In genomic region chr4:41548305-41548704, GRCh38 we compare ENCODE assay signal across 25 cellular contexts. TPM values are rescaled to one million over a fixed set of nuclear protein-coding genes. Genes with fewer than 3 reads are reported as not detected.
"Had no signal": no experiment of that assay in that cellular context is flagged by ENCODE, and none has a peak within 500 bp of the region (broad histone marks: within the 10 kb centered on the region; RNA-seq: fewer than 3 reads in every experiment).

No MANE protein-coding gene starts in this region.

- H3K4me1 Mint-ChIP-seq: activated B cell treated with CpG ODN at 0.5 μM for 24 hours; activated T-helper 17 cell treated with anti-CD3 and anti-CD28 coated beads, Interleukin-2, amount 50 U/mL, for 72 hours had no signal

- DNase-seq: activated B cell treated with CpG ODN at 0.5 μM for 24 hours; activated CD4-positive, alpha-beta T cell treated with anti-CD3 and anti-CD28 coated beads for 48 hours; activated CD4-positive, alpha-beta T cell treated with anti-CD3 and anti-CD28 coated beads, Interleukin-2, amount 50 U/mL, for 1 hour; activated CD4-positive, alpha-beta T cell treated with anti-CD3 and anti-CD28 coated beads, Interleukin-2, amount 50 U/mL, for 48 hours; activated CD8-positive, alpha-beta memory T cell treated with anti-CD3 and anti-CD28 coated beads for 24 hours; activated CD8-positive, alpha-beta T cell treated with anti-CD3 and anti-CD28 coated beads for 36 hours; activated effector memory CD4-positive, alpha-beta T cell treated with Interleukin-2 at 50 U/mL for 16 hours; activated gamma-delta T cell treated with Interleukin-2 at 50 U/mL for 16 hours; activated naive CD4-positive, alpha-beta T cell treated with anti-CD3 and anti-CD28 coated beads, Interleukin-2, amount 50 U/mL, for 16 hours; activated naive CD4-positive, alpha-beta T cell treated with Interleukin-2 at 50 U/mL for 16 hours; activated T-cell treated with anti-CD3 and anti-CD28 coated beads, Interleukin-2, amount 50 U/mL, for 4 hours; amygdala; aorta; body of pancreas; caudate nucleus; effector CD8-positive, alpha-beta T cell; foreskin fibroblast; glutamatergic neuron; heart left ventricle; T1000; WERI-Rb-1 had no signal

- H3K9me3 Mint-ChIP-seq: activated B cell treated with CpG ODN at 0.5 μM for 24 hours; activated CD8-positive, alpha-beta T cell treated with anti-CD3 and anti-CD28 coated beads for 36 hours; activated T-cell treated with anti-CD3 and anti-CD28 coated beads, Interleukin-2, amount 50 U/mL, for 4 hours; activated T-helper 17 cell treated with anti-CD3 and anti-CD28 coated beads, Interleukin-2, amount 50 U/mL, for 72 hours had no signal

- H3K4me3 Mint-ChIP-seq: activated B cell treated with CpG ODN at 0.5 μM for 24 hours; activated CD8-positive, alpha-beta T cell treated with anti-CD3 and anti-CD28 coated beads for 36 hours; activated naive CD8-positive, alpha-beta T cell; activated T-cell treated with anti-CD3 and anti-CD28 coated beads, Interleukin-2, amount 50 U/mL, for 4 hours; activated T-helper 17 cell treated with anti-CD3 and anti-CD28 coated beads, Interleukin-2, amount 50 U/mL, for 72 hours had no signal

- H3K27me3 ChIP-seq: body of pancreas, heart left ventricle had no signal

- H3K4me3 ChIP-seq: body of pancreas, heart left ventricle had no signal

- H3K27ac ChIP-seq: WERI-Rb-1 had no signal

- H3K36me3 ChIP-seq: heart left ventricle, WERI-Rb-1 had no signal

- H3K27ac Mint-ChIP-seq: activated B cell treated with CpG ODN at 0.5 μM for 24 hours; activated CD8-positive, alpha-beta T cell treated with anti-CD3 and anti-CD28 coated beads for 36 hours; activated naive CD8-positive, alpha-beta T cell; activated T-helper 17 cell treated with anti-CD3 and anti-CD28 coated beads, Interleukin-2, amount 50 U/mL, for 72 hours had no signal

- H3K36me3 Mint-ChIP-seq: activated naive CD8-positive, alpha-beta T cell had no signal

- H3K9me3 ChIP-seq: body of pancreas, heart left ventricle had no signal

RNA-seq across cellular contexts. Expression of gene LIMCH1, which starts 10.3 kb away (rescaled TPM):
- total RNA-seq: activated B cell treated with CpG ODN at 0.5 μM for 24 hours; activated CD8-positive, alpha-beta T cell treated with anti-CD3 and anti-CD28 coated beads for 36 hours; activated T-helper 17 cell treated with anti-CD3 and anti-CD28 coated beads, Interleukin-2, amount 50 U/mL, for 72 hours; T-helper 1 cell treated with Interleukin-12 subunit alpha and Interleukin-12 subunit beta and Interleukin-4 antibody, amounts not matched to agents 30 ng/mL and 1 ng/mL, for 36 hours; T-helper 2 cell treated with Interferon-gamma antibody and Interleukin-4, amounts not matched to agents 100 ng/mL and 5 ng/mL, for 36 hours had no signal
